ENCODE assay signal across 9 cellular contexts in the genomic region with DNA sequence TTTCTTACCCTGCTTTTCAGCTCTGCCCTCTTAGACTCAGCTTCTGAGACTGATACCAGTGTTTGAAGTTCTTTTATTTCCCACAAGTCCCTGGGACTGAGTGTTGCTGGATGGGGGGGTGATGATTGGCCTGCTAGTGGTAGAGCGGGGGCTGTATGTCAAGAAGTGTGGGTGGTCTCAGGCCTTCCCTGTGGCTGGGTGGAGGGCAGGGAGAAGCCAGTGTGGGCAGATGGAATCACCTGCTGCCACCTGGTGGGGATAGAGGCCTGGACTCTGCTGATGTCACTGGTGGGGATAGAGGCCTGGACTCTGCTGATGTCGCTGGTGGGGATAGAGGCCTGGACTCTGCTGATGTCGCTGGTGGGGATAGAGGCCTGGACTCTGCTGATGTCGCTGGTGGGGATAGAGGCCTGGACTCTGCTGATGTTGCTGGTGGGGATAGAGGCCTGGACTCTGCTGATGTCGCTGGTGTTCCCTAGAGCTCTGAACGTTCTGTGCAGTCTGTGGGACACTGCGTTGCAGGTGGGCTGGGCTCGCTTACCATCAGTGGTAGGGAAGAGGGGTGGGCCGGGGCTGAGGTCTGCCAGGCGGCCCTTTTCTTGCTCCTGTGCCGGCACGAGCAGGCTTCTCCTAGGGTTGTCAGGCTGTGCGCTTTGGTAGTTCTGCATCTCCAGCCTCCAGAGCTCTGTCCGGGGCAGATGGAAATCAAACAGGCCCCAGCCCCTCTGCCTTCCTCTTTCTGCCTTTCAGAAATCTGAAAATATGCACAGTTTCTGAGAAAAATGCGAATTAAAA.
A peak's percentile ranks its signal among the peaks of the same experiment; 100 is the strongest.
DNase-seq lines count a peak whose midpoint lies in the region; ATAC-seq, FAIRE-seq and TF ChIP-seq lines count a peak whose summit lies in the region.
"Had no signal": no experiment of that assay in that cellular context is flagged by ENCODE, and none has a peak within 500 bp of the region (broad histone marks: within the 10 kb centered on the region; RNA-seq: fewer than 3 reads in every experiment).

No MANE protein-coding gene starts in this region.

- H3K27ac Mint-ChIP-seq in Calu3 (ENCODE audit: unreplicated experiment): no peak overlapping the region

- no peaks in the 10 kb centered on the region for H3K9me1 ChIP-seq in K562 (ENCODE audit: control insufficient read depth, insufficient read depth, low read length)

- H2AFZ ChIP-seq in GM23248 (no peak overlapping the region), K562 (ENCODE audit: low read depth, low read length) (no peak overlapping the region)

- in situ Hi-C loops in GM23248 (cut with MboI) (loop anchor here (25.0 kb wide), 1 partner anchor 279 kb away; no protein-coding TSS in a partner anchor), K562 (cut with MboI) (no loop called here)

- no peaks in the 10 kb centered on the region for H3K9me3 ChIP-seq in GM23248 (ENCODE audit: low read depth)
- no peaks in the 10 kb centered on the region for H3K9me3 ChIP-seq in Peyer's patch
- no peaks in the 10 kb centered on the region for H3K9me3 ChIP-seq in K562 (replicated peaks; ENCODE audit: control insufficient read depth, insufficient read depth, low read depth, low read length)

- CTCF ChIA-PET in Calu3 (lab: Charles Lee): interaction anchor here (0.7 kb wide), 1 partner anchor 1230 kb away, joined by 3 read pairs; no protein-coding TSS in a partner anchor
- CTCF ChIA-PET in K562 (lab: Yijun Ruan, JAX; ENCODE audit: low intra/inter-chr PET ratio): no interaction called here

- peaks cover 38% of the 10 kb centered on the region for H3K4me1 ChIP-seq in GM23248 (ENCODE audit: insufficient read depth)
- H3K4me1 ChIP-seq in Peyer's patch: peaks cover 0 to 6% (median 2%) of the 10 kb centered on the region in 4 donors
- peaks cover 0 to 12% of the 10 kb centered on the region in 2 experiments; a peak in 2 of 5 replicates for H3K4me1 ChIP-seq in K562 (replicated peaks in 1 of 2; ENCODE audit: control insufficient read depth in 2 of 2, insufficient read depth in 2 of 2, low read length in 2 of 2)

- H3K27ac ChIP-seq in GM23248 (no peak overlapping the region), Peyer's patch (no peak overlapping the region), K562 (ENCODE audit: extremely low read depth, low read depth, low read length) (no peak overlapping the region)
- H3K27ac ChIP-seq: SK-N-MC had no signal

- TF ChIP-seq CTCF in Calu3 (IDR thresholded peaks at IDR 0.05; ENCODE audit: unreplicated experiment) (no peak), Peyer's patch (IDR thresholded peaks at IDR 0.05) (peak in 4 of 6 experiments; percentile 44 to 53 (median 52)), K562 (IDR thresholded peaks at IDR 0.05 in 2 of 3, conservative IDR thresholded peaks at IDR 0.05 in 1 of 3; ENCODE audit: insufficient read depth in 2 of 3, low read depth in 1 of 3, low read length in 3 of 3) (peak in 2 of 3 experiments; percentile 16 to 33; a peak in 2 of 6 replicates)

- H3K9ac ChIP-seq in GM23248 (no peak overlapping the region), K562 (ENCODE audit: insufficient read depth in 1 of 2, low read depth in 2 of 2, low read length in 2 of 2) (no peak overlapping the region)

- H3F3A ChIP-seq in GM23248 (ENCODE audit: insufficient read depth): peaks cover 15% of the 10 kb centered on the region

- intact Hi-C loops in Calu3 (cut with micrococcal nuclease; ENCODE audit: unreplicated experiment): loop anchor here (2.0 kb wide), 1 partner anchor 146 kb away; no protein-coding TSS in a partner anchor
- intact Hi-C loops in K562 (cut with micrococcal nuclease): no loop called here
- intact Hi-C loops in left colon (cut with DNase I, micrococcal nuclease): loop anchor here in 1 of 2 donors (10.0 kb wide), 1 partner anchor 62 kb away; no protein-coding TSS in a partner anchor

- no peaks in the 10 kb centered on the region for H3K9me3 Mint-ChIP-seq in Calu3 (ENCODE audit: low read depth, unreplicated experiment)

- TF ChIP-seq RAD21 in K562 (CRISPR knock-in tag; conservative IDR thresholded peaks at IDR 0.05 in 1 of 2, IDR thresholded peaks at IDR 0.05 in 1 of 2): peak in 1 of 2 experiments; percentile 21; a peak in 1 of 4 replicates

- no peak for TF ChIP-seq EP300 in K562 (IDR thresholded peaks at IDR 0.05; ENCODE audit: low read length)

- H3K4me1 Mint-ChIP-seq in Calu3 (ENCODE audit: low read depth, unreplicated experiment): no peaks in the 10 kb centered on the region

- TF ChIP-seq POLR2A in Peyer's patch (IDR thresholded peaks at IDR 0.05): no peak
- no peak for TF ChIP-seq POLR2A in K562 (conservative IDR thresholded peaks at IDR 0.05)

- 88 to 90% methylated on average over 11 to 15 of the region's 15 CpGs for WGBS in GM23248 (ENCODE audit: low coverage in 1 of 2, low lambda C conversion rate in 2 of 2, missing lambda C conversion rate in 2 of 2), 2 experiments
- 89% methylated on average over 6 of the region's 15 CpGs for WGBS in K562 (ENCODE audit: insufficient coverage, low coverage, missing lambda C conversion rate)

- no peak overlapping the region for H3K4me3 Mint-ChIP-seq in Calu3 (ENCODE audit: low read depth, unreplicated experiment)

- POLR2A ChIA-PET in K562 (lab: Yijun Ruan, JAX): interaction anchor here (1.0 to 1.3 kb wide), 2 partner anchors 13 to 35 kb away, joined by 3 read pairs; no protein-coding TSS in a partner anchor

- H3K27me3 ChIP-seq in GM23248 (replicated peaks; ENCODE audit: insufficient read depth) (no peaks in the 10 kb centered on the region), Peyer's patch (no peaks in the 10 kb centered on the region), K562 (ENCODE audit: control insufficient read depth in 2 of 2, insufficient read depth in 2 of 2, low read length in 2 of 2) (no peaks in the 10 kb centered on the region)

- peaks cover 90% of the 10 kb centered on the region for H3K79me2 ChIP-seq in GM23248 (ENCODE audit: insufficient read depth)
- peaks cover 29% of the 10 kb centered on the region for H3K79me2 ChIP-seq in K562 (ENCODE audit: control insufficient read depth, insufficient read depth, low read length)

- no peaks in the 10 kb centered on the region for H3K9me2 ChIP-seq in GM23248 (ENCODE audit: insufficient read depth)

- H3K36me3 Mint-ChIP-seq in Calu3 (ENCODE audit: insufficient read depth, unreplicated experiment): no peaks in the 10 kb centered on the region

- BruUV-seq in Calu3 (replicated peaks; lab: Mats Ljungman, UMichigan) (no TSS peak), K562 (replicated peaks; lab: Mats Ljungman, UMichigan) (no TSS peak)

- peak; percentile 80 for ATAC-seq in K562
- peak; percentile 76 for ATAC-seq in left colon
- ATAC-seq in GM19455 (IDR thresholded peaks at IDR 0.05; ENCODE audit: unreplicated experiment): no peak

- peak; percentile 22 for DNase-seq in Calu3
- DNase-seq in GM23248: peak; percentile 33
- peak in 2 of 3 donors; percentile 40 to 73 for DNase-seq in Peyer's patch
- DNase-seq in K562 (ENCODE audit: extremely low read depth in 1 of 4, low spot score in 3 of 4): peak in 3 of 4 experiments; percentile 13 to 14 (median 13)
- DNase-seq in left colon: peak in 1 of 2 donors; percentile 44
- DNase-seq in stimulated activated naive CD4-positive, alpha-beta T cell (lab: John Stamatoyannopoulos, UW): peak; percentile 10 to 47 (median 26)
- DNase-seq in pons (ENCODE audit: low spot score): no peak

- H3K4me2 ChIP-seq in GM23248 (ENCODE audit: unreplicated experiment): no peak overlapping the region
- H3K4me2 ChIP-seq in K562 (ENCODE audit: insufficient read depth, low read length): no peak overlapping the region

- H3K4me3 ChIP-seq in GM23248 (no peak overlapping the region), Peyer's patch (no peak overlapping the region), K562 (no peak overlapping the region)
- H3K4me3 ChIP-seq: SK-N-MC had no signal

- FAIRE-seq in K562 (lab: Jason Lieb, UNC): no peak

- no peaks in the 10 kb centered on the region for H3K36me3 ChIP-seq in GM23248 (ENCODE audit: low read depth)
- H3K36me3 ChIP-seq in Peyer's patch: peaks cover 0 to 9% (median 0%) of the 10 kb centered on the region in 3 donors
- no peaks in the 10 kb centered on the region; the same call in 2 of the 3 replicates for H3K36me3 ChIP-seq in K562 (ENCODE audit: control insufficient read depth, insufficient read depth, low read length)

- H3K27me3 Mint-ChIP-seq in Calu3 (ENCODE audit: unreplicated experiment): no peaks in the 10 kb centered on the region

- H4K20me1 ChIP-seq in GM23248 (ENCODE audit: insufficient read depth) (no peaks in the 10 kb centered on the region), K562 (replicated peaks; ENCODE audit: control insufficient read depth, insufficient read depth, low read length) (no peaks in the 10 kb centered on the region; the same call in 1 of the 2 replicates)

TF ChIP-seq in K562, 482 proteins besides CTCF, POLR2A, EP300 and RAD21:
- 0 out of 2 replicates have a peak, but pooled peaks have one; percentile 12 for TF ChIP-seq SMC3 (conservative IDR thresholded peaks at IDR 0.05; ENCODE audit: insufficient read depth, low read depth, low read length)
- TF ChIP-seq, protein P1, sequence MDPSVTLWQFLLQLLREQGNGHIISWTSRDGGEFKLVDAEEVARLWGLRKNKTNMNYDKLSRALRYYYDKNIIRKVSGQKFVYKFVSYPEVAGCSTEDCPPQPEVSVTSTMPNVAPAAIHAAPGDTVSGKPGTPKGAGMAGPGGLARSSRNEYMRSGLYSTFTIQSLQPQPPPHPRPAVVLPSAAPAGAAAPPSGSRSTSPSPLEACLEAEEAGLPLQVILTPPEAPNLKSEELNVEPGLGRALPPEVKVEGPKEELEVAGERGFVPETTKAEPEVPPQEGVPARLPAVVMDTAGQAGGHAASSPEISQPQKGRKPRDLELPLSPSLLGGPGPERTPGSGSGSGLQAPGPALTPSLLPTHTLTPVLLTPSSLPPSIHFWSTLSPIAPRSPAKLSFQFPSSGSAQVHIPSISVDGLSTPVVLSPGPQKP (CRISPR knock-in tag; IDR thresholded peaks at IDR 0.05): no peak
